ENCODE assay signal across 15 cellular contexts in the genomic region with DNA sequence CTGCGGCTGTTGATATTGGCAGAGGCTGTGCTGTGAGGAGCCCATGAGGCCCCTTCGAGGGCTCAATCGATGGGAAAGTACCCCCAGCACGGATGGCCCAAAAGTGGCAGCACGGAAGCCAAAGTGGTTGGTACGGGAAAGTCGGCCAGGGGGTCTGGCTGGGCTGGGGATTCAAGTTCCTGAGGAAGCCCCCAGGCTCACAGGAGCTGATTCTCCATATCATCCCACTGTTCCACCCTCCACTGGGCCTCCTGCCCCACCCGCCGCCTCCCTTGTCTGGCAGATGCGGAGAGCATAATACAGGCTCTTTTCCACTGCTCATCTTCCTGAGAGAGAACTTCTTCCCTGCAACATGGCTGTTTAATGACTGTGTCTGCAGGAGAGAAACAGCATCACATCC.
A peak's percentile ranks its signal among the peaks of the same experiment; 100 is the strongest.
DNase-seq lines count a peak whose midpoint lies in the region; ATAC-seq and TF ChIP-seq lines count a peak whose summit lies in the region.
"Had no signal": no experiment of that assay in that cellular context is flagged by ENCODE, and none has a peak within 500 bp of the region (broad histone marks: within the 10 kb centered on the region; RNA-seq: fewer than 3 reads in every experiment).

No MANE protein-coding gene starts in this region.

- H3K27me3 Mint-ChIP-seq in endodermal cell (ENCODE audit: insufficient read depth) (no peaks in the 10 kb centered on the region), osteocyte (ENCODE audit: unreplicated experiment) (no peaks in the 10 kb centered on the region)
- H3K27me3 Mint-ChIP-seq: CD4-positive, alpha-beta memory T cell had no signal

- no peaks in the 10 kb centered on the region for H3K27me3 ChIP-seq in endodermal cell (ENCODE audit: control insufficient read depth, insufficient read depth, low read length, poor library complexity, severe bottlenecking)

- H3K4me3 Mint-ChIP-seq in endodermal cell: no peak overlapping the region
- H3K4me3 Mint-ChIP-seq in osteocyte (ENCODE audit: unreplicated experiment): no peak overlapping the region
- H3K4me3 Mint-ChIP-seq: CD4-positive, alpha-beta memory T cell; HFFc6 had no signal

- H3K36me3 Mint-ChIP-seq in endodermal cell (ENCODE audit: low read depth): no peaks in the 10 kb centered on the region
- H3K36me3 Mint-ChIP-seq in osteocyte (ENCODE audit: unreplicated experiment): no peaks in the 10 kb centered on the region
- H3K36me3 Mint-ChIP-seq: CD4-positive, alpha-beta memory T cell had no signal

- H3K9me3 ChIP-seq in endodermal cell (ENCODE audit: control insufficient read depth, low read length): no peaks in the 10 kb centered on the region
- H3K9me3 ChIP-seq: HAP-1 had no signal

- ATAC-seq in HG03095 (IDR thresholded peaks at IDR 0.05; ENCODE audit: unreplicated experiment): no peak

- H3K27ac ChIP-seq in endodermal cell (ENCODE audit: low read depth, low read length): no peak overlapping the region

- H3K4me1 Mint-ChIP-seq in endodermal cell (peaks cover 10% of the 10 kb centered on the region), osteocyte (ENCODE audit: unreplicated experiment) (no peaks in the 10 kb centered on the region)
- H3K4me1 Mint-ChIP-seq: CD4-positive, alpha-beta memory T cell had no signal

- H3K4me3 ChIP-seq in endodermal cell (ENCODE audit: low read length): no peak overlapping the region
- H3K4me3 ChIP-seq: HAP-1 had no signal

- H3K9ac ChIP-seq in endodermal cell (ENCODE audit: extremely low read depth, low read length, poor library complexity, severe bottlenecking): no peak overlapping the region

- WGBS in endodermal cell (ENCODE audit: insufficient coverage in 1 of 2, insufficient read length in 1 of 2), 2 experiments: 84 to 100% methylated on average over 5 to 10 of the region's 10 CpGs

- H3K9me3 Mint-ChIP-seq in endodermal cell (no peaks in the 10 kb centered on the region), osteocyte (ENCODE audit: unreplicated experiment) (no peaks in the 10 kb centered on the region)
- H3K9me3 Mint-ChIP-seq: CD4-positive, alpha-beta memory T cell; HFFc6 had no signal

- H3K36me3 ChIP-seq in endodermal cell (ENCODE audit: control insufficient read depth, insufficient read depth, low read length): no peaks in the 10 kb centered on the region
- H3K36me3 ChIP-seq: HAP-1 had no signal

- H3K27ac Mint-ChIP-seq in endodermal cell (no peak overlapping the region), osteocyte (ENCODE audit: unreplicated experiment) (no peak overlapping the region)
- H3K27ac Mint-ChIP-seq: CD4-positive, alpha-beta memory T cell; HFFc6 had no signal

- peaks cover 4% of the 10 kb centered on the region for H3K4me1 ChIP-seq in endodermal cell (ENCODE audit: control insufficient read depth, insufficient read depth, low read length)
- H3K4me1 ChIP-seq: HAP-1 had no signal

- TF ChIP-seq CTCF in endodermal cell (conservative IDR thresholded peaks at IDR 0.05) (no peak), osteocyte (IDR thresholded peaks at IDR 0.05) (no peak)

- DNase-seq in activated CD8-positive, alpha-beta memory T cell treated with anti-CD3 and anti-CD28 coated beads, Interleukin-2, amount 50 U/mL, for 48 hours: peak; percentile 26
- DNase-seq in activated CD8-positive, alpha-beta memory T cell treated with anti-CD3 and anti-CD28 coated beads, Interleukin-2, amount 50 U/mL, for 4 hours: no peak
- DNase-seq in endodermal cell (peak; percentile 22), osteocyte (ENCODE audit: extremely low spot score, unreplicated experiment) (peak; percentile 78), EL (no peak)
- DNase-seq: C1 segment of cervical spinal cord; Calu3; CD4-positive, alpha-beta memory T cell; COR-L47; DMS53; DMS79 treated with DMSO at 0.1 percent for 48 hours; GOT3; HFFc6 had no signal

Comparison
In these comparisons a context has a peak if more than half of its experiments do, and no peak if none do; other contexts are left out.
1. DNase-seq: peak in activated CD8-positive, alpha-beta memory T cell treated with anti-CD3 and anti-CD28 coated beads, Interleukin-2, amount 50 U/mL, for 48 hours (single experiment), endodermal cell (single experiment) and osteocyte (single experiment); none in activated CD8-positive, alpha-beta memory T cell treated with anti-CD3 and anti-CD28 coated beads, Interleukin-2, amount 50 U/mL, for 4 hours (single experiment) and EL (single experiment).